15 cellular contexts compared by ENCODE assay signal in the genomic region with DNA sequence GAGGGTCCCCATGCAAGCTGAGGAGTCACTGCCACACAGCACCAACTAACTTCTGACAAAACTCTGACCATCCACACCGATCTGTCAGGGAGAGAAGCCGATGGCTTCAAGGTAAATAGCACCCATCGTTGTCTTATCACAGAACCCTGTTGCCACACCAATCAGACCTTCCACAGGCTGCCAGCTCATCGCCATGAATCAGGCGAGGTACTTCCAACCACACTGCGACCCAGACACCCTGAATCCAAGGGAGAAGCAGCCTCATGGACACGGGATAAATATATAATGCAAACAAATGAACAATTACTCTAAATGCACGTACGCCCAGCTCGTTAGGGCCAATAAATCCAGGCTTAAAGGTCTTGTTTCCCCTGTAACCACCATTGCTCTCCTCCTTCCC. TPM values are rescaled to one million over a fixed set of nuclear protein-coding genes. Genes with fewer than 3 reads are reported as not detected.
DNase-seq lines count a peak whose midpoint lies in the region; ATAC-seq, FAIRE-seq and TF ChIP-seq lines count a peak whose summit lies in the region.
"Had no signal": no experiment of that assay in that cellular context is flagged by ENCODE, and none has a peak within 500 bp of the region (broad histone marks: within the 10 kb centered on the region; RNA-seq: fewer than 3 reads in every experiment).

No MANE protein-coding gene starts in this region.

- no peak for TF ChIP-seq CTCF in VCaP (conservative IDR thresholded peaks at IDR 0.05)
- no peak for TF ChIP-seq CTCF in pancreas (IDR thresholded peaks at IDR 0.05)

- WGBS in pancreas, 2 donors, result 57 to 60% methylated on average over 10 of the region's 10 CpGs

- H3K36me3 ChIP-seq in pancreas, result no peaks in the 10 kb centered on the region

- no peaks in the 10 kb centered on the region for H3K9me3 ChIP-seq in pancreas

- H3K27me3 ChIP-seq in pancreas, result no peaks in the 10 kb centered on the region

- H3K4me1 ChIP-seq in pancreas, result peaks cover 57 to 85% (median 58%) of the 10 kb centered on the region in 3 donors

- no peak for FAIRE-seq in H54 (lab: Jason Lieb, UNC)
- no peak for FAIRE-seq in pancreas (lab: Jason Lieb, UNC)
- FAIRE-seq: GM18507, TTC549 had no signal

- intact Hi-C loops in pancreas (cut with DNase I), result no loop called here

- TF ChIP-seq POLR2A in H54 (IDR thresholded peaks at IDR 0.05; ENCODE audit: low read depth, low read length), result no peak

- H3K27ac ChIP-seq in VCaP (peak overlapping the region; percentile 8; the same call in 1 of the 2 replicates), pancreas (no peak overlapping the region)

- H3K4me3 ChIP-seq in pancreas, result no peak overlapping the region

- DNase-seq in COLO668 (lab: John Stamatoyannopoulos, UW; ENCODE audit: unreplicated experiment) (peak; percentile 49), H54 (ENCODE audit: insufficient read length, low spot score) (peak; percentile 33), kidney tubule cell (ENCODE audit: low spot score) (peak; percentile 31), pancreas (no peak), NCI-H82 (lab: John Stamatoyannopoulos, UW) (no peak)
- DNase-seq in stimulated activated naive CD4-positive, alpha-beta T cell treated with Interleukin-2 at 50 U/mL for 16 hours (lab: John Stamatoyannopoulos, UW), result no peak
- DNase-seq: C1 segment of cervical spinal cord, foreskin melanocyte, GF-D8, naive B cell, NCI-H526 had no signal

- no peak for ATAC-seq in pancreas
- ATAC-seq: Right ventricle myocardium inferior had no signal

RNA-seq across cellular contexts. Expression of a gene that starts 20.8 kb away (rescaled TPM):
- total RNA-seq in pancreas, result 10 to 100 TPM; 27.6 to 42.2 (median 34.7) TPM
- 10 to 100 TPM; 29.1 to 39.9 TPM for polyA plus RNA-seq in pancreas

RNA-seq across cellular contexts. Expression of a gene that starts 43.1 kb away (rescaled TPM):
- 10 to 100 TPM; 10.5 to 23.2 (median 14.0) TPM for total RNA-seq in pancreas
- polyA plus RNA-seq in pancreas, result 10 to 100 TPM; 62.9 to 77.2 TPM

RNA-seq across cellular contexts. Expression of a gene that starts 52.5 kb away (rescaled TPM):
- total RNA-seq in pancreas, result 1 to 10 TPM; 2.9 to 5.6 (median 4.6) TPM
- 10 to 100 TPM in 1 of 2 donors, 1 to 10 TPM in 1; 4.0 to 10.1 TPM for polyA plus RNA-seq in pancreas

RNA-seq across cellular contexts. Expression of a gene that starts 53.5 kb away (rescaled TPM):
- 100 to 1,000 TPM in 1 of 6 donors, 10 to 100 TPM in 5; 58.0 to 104 (median 82.0) TPM for total RNA-seq in pancreas
- 100 to 1,000 TPM; 161 to 209 TPM for polyA plus RNA-seq in pancreas

Comparison
In these comparisons a context has a peak if more than half of its experiments do, and no peak if none do; other contexts are left out.
1. DNase-seq: peak in COLO668 (single experiment), H54 (single experiment) and kidney tubule cell (single experiment); none in pancreas (0 of 6), stimulated activated naive CD4-positive, alpha-beta T cell treated with Interleukin-2 at 50 U/mL for 16 hours (single experiment) and NCI-H82 (single experiment).